Comparison of ENCODE assay signal across 18 cellular contexts in the genomic region with DNA sequence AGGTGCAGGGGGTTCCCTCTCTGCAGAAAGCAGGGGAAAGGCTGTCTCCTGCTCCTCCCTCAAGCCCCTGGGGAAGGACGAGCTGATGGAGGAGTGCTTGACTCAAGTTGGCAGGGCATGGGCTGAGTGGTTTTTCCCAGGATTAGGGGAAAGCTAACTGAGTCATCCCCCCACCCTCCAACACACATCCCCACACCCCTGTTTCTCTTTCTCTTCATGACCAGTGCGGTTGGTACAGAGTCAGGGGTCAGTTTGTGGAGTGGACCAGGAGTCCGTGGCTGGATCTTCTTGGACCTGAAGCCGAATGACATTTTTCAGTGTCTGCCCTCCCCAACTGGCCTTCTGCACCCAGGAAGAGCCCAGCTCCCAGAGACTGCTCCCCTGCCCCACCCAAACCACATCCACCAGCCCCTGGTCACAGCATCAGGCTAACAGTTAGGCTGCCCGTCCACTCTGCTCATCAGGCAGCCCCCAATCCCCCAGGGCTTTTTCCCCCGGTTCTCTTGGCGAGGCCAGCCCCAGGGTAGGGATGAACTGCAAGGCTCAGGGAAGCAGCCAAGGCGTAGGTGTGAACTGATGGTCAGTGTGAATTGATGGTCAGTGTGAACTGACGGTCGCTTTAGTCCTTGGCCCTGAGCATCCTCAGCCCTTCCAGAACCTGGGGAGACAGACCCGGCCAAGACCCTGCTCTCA.
DNase-seq lines count a peak whose midpoint lies in the region; ATAC-seq and TF ChIP-seq lines count a peak whose summit lies in the region.
"Had no signal": no experiment of that assay in that cellular context is flagged by ENCODE, and none has a peak within 500 bp of the region (broad histone marks: within the 10 kb centered on the region; RNA-seq: fewer than 3 reads in every experiment).

No MANE protein-coding gene starts in this region.

- peaks cover 5% of the 10 kb centered on the region for H3K36me3 Mint-ChIP-seq in nephron (ENCODE audit: low read depth)
- H3K36me3 Mint-ChIP-seq: CD14-positive monocyte; CD8-positive, alpha-beta T cell had no signal

- TF ChIP-seq CTCF in nephron (IDR thresholded peaks at IDR 0.05; ENCODE audit: unreplicated experiment in 3 of 3) (no peak), stomach (IDR thresholded peaks at IDR 0.05) (no peak)

- H3K27me3 ChIP-seq in SJCRH30 (no peaks in the 10 kb centered on the region), stomach (peaks cover 6 to 96% (median 35%) of the 10 kb centered on the region in 3 donors)

- H3K4me1 Mint-ChIP-seq in nephron: peaks cover 34% of the 10 kb centered on the region

- H3K27me3 Mint-ChIP-seq in nephron (ENCODE audit: low read depth): peaks cover 57% of the 10 kb centered on the region

- ATAC-seq in HG02571 (IDR thresholded peaks at IDR 0.05; ENCODE audit: unreplicated experiment): no peak
- ATAC-seq: CD8-positive, alpha-beta T cell; GM23338 had no signal

- peak overlapping the region; percentile 55 to 74 (median 70) for H3K27ac Mint-ChIP-seq in nephron
- H3K27ac Mint-ChIP-seq: CD8-positive, alpha-beta T cell; GM23338; H9 had no signal

- no peak for TF ChIP-seq POLR2A in stomach (IDR thresholded peaks at IDR 0.05)

- peak overlapping the region; percentile 5; the same call in 1 of the 2 replicates for H3K4me3 ChIP-seq in SJCRH30
- no peak overlapping the region for H3K4me3 ChIP-seq in stomach
- H3K4me3 ChIP-seq: GM23338 had no signal

- no peaks in the 10 kb centered on the region for H3K9me3 ChIP-seq in SJCRH30 (replicated peaks)
- H3K9me3 ChIP-seq in stomach: no peaks in the 10 kb centered on the region

- intact Hi-C loops in stomach (cut with DNase I; ENCODE audit: low total_unique reads): no loop called here

- H3K36me3 ChIP-seq in SJCRH30: no peaks in the 10 kb centered on the region
- H3K36me3 ChIP-seq in stomach: no peaks in the 10 kb centered on the region

- DNase-seq in NCI-H82 (lab: John Stamatoyannopoulos, UW) (peak; percentile 20), NCI-H82 treated with DMSO at 0.1 percent for 48 hours (lab: John Stamatoyannopoulos, UW; ENCODE audit: unreplicated experiment) (no peak), SJCRH30 (peak; percentile 75 to 82), stomach (no peak)
- DNase-seq in activated CD4-positive, CD25-positive, alpha-beta regulatory T cell treated with anti-CD3 and anti-CD28 coated beads, Interleukin-2, amount 50 U/mL, for 72 hours: no peak
- no peak for DNase-seq in activated CD8-positive, alpha-beta memory T cell treated with anti-CD3 and anti-CD28 coated beads for 24 hours
- DNase-seq: CD8-positive, alpha-beta T cell; COR-L47; DMS153; DMS79 treated with DMSO at 0.1 percent for 48 hours; GDM1; H9; KBM-7 had no signal

- no peaks in the 10 kb centered on the region for H3K9me3 Mint-ChIP-seq in nephron
- H3K9me3 Mint-ChIP-seq: CD8-positive, alpha-beta T cell; GM23338; H9 had no signal

- H3K4me1 ChIP-seq in SJCRH30 (peaks cover 18% of the 10 kb centered on the region), stomach (peaks cover 0 to 7% (median under 1%) of the 10 kb centered on the region in 4 donors)

- H3K27ac ChIP-seq in SJCRH30 (peak overlapping the region; percentile 72), stomach (no peak overlapping the region)
- H3K27ac ChIP-seq: 22Rv1 had no signal

- no peak for TF ChIP-seq EP300 in stomach (IDR thresholded peaks at IDR 0.05)

- WGBS in stomach, 5 donors: 68 to 79% (median 76%) methylated on average over 11 of the region's 11 CpGs

- no peak overlapping the region for H3K4me3 Mint-ChIP-seq in nephron
- H3K4me3 Mint-ChIP-seq: CD8-positive, alpha-beta T cell; GM23338; H9 had no signal

Comparison
In these comparisons a context has a peak if more than half of its experiments do, and no peak if none do; other contexts are left out.
1. DNase-seq: peak in NCI-H82 (single experiment) and SJCRH30 (2 of 2); none in NCI-H82 treated with DMSO at 0.1 percent for 48 hours (single experiment), activated CD4-positive, CD25-positive, alpha-beta regulatory T cell treated with anti-CD3 and anti-CD28 coated beads, Interleukin-2, amount 50 U/mL, for 72 hours (single experiment), activated CD8-positive, alpha-beta memory T cell treated with anti-CD3 and anti-CD28 coated beads for 24 hours (single experiment) and stomach (single experiment).